9 cellular contexts compared by ENCODE assay signal in the genomic region with DNA sequence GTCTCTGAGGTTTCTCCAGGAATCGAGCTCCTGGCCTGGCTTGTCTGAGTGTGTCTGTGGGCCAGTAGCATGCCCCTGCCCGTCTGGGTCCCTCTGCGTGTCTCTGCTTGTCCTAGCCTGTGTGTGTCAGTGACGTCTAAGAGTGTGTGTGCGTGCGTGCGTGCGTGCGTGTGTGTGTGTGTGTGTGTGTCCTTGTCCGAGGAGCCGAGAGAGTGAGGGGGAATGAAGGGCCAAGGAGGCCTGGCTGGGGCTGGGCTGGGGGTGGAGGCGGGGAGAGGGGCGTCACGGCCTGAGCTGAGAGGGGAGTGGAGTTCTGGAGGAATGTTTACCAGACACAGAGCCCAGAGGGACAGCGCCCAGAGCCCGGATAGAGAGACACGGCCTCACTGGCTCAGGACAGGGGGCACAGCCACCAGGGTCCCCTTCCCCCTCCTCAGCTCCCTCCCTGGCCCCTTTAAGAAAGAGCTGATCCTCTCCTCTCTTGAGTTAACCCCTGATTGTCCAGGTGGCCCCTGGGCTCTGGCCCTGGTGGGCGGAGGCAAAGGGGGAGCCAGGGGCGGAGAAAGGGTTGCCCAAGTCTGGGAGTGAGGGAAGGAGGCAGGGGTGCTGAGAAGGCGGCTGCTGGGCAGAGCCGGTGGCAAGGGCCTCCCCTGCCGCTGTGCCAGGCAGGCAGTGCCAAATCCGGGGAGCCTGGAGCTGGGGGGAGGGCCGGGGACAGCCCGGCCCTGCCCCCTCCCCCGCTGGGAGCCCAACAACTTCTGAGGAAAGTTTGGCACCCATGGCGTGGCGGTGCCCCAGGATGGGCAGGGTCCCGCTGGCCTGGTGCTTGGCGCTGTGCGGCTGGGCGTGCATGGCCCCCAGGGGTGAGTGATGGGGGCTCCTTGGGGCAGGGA. TPM values are rescaled to one million over a fixed set of nuclear protein-coding genes. Genes with fewer than 3 reads are reported as not detected.
DNase-seq lines count a peak whose midpoint lies in the region; ATAC-seq and TF ChIP-seq lines count a peak whose summit lies in the region.
"Had no signal": no experiment of that assay in that cellular context is flagged by ENCODE, and none has a peak within 500 bp of the region (broad histone marks: within the 10 kb centered on the region; RNA-seq: fewer than 3 reads in every experiment).

TSS of gene AXL (plus strand) at position 609 of the 893 bp plus-strand sequence. CDS start at position 779, 170 bp downstream.

- H3K4me3 Mint-ChIP-seq in brain, result peak within 1 kb of the TSS; percentile 80 to 95 (median 88)

- H3K27me3 Mint-ChIP-seq in brain, result peaks cover 10% of the 10 kb centered on the region

- TF ChIP-seq CTCF in brain (conservative IDR thresholded peaks at IDR 0.05) (no peak), retinal pigment epithelial cell (conservative IDR thresholded peaks at IDR 0.05; ENCODE audit: low read depth, low read length) (no peak)

- peak within 1 kb of the TSS; percentile 88 for H3K4me3 ChIP-seq in retinal pigment epithelial cell (ENCODE audit: low read length)
- H3K4me3 ChIP-seq: SK-N-MC had no signal

- H3K4me1 Mint-ChIP-seq in brain, result peaks cover 49% of the 10 kb centered on the region

- peaks cover 7% of the 10 kb centered on the region for H3K36me3 Mint-ChIP-seq in brain

- peak within 1 kb of the TSS; percentile 90 to 96 (median 94) for H3K27ac Mint-ChIP-seq in brain

- no peak for ATAC-seq in GM19467 (IDR thresholded peaks at IDR 0.05; ENCODE audit: unreplicated experiment)

- H3K9me3 Mint-ChIP-seq in brain, result peaks cover 0 to 2% (median 0%) of the 10 kb centered on the region in 5 experiments

- DNase-seq in HS-27A (ENCODE audit: low read depth) (peak; percentile 95), iPS DF 4.7 (ENCODE audit: extremely low read depth, low spot score) (peak; percentile 82), retinal pigment epithelial cell (ENCODE audit: low read depth) (peak; percentile 44), NCI-H1048 (lab: John Stamatoyannopoulos, UW) (no peak), SHP77 treated with DMSO at 0.1 percent for 48 hours (lab: John Stamatoyannopoulos, UW) (no peak), NCI-H1930 (lab: John Stamatoyannopoulos, UW) (no peak)

RNA-seq across cellular contexts. Expression of gene AXL, which starts in this region (rescaled TPM):
- polyA plus RNA-seq in brain (ENCODE audit: insufficient read depth, low read depth, low replicate concordance), result 10.9 TPM

Comparison
In these comparisons a context has a peak if more than half of its experiments do, and no peak if none do; other contexts are left out.
1. DNase-seq: peak in HS-27A (single experiment), iPS DF 4.7 (single experiment) and retinal pigment epithelial cell (single experiment); none in NCI-H1048 (single experiment), SHP77 treated with DMSO at 0.1 percent for 48 hours (single experiment) and NCI-H1930 (0 of 2).